Comparison of ENCODE assay signal across 10 cellular contexts in the genomic region with DNA sequence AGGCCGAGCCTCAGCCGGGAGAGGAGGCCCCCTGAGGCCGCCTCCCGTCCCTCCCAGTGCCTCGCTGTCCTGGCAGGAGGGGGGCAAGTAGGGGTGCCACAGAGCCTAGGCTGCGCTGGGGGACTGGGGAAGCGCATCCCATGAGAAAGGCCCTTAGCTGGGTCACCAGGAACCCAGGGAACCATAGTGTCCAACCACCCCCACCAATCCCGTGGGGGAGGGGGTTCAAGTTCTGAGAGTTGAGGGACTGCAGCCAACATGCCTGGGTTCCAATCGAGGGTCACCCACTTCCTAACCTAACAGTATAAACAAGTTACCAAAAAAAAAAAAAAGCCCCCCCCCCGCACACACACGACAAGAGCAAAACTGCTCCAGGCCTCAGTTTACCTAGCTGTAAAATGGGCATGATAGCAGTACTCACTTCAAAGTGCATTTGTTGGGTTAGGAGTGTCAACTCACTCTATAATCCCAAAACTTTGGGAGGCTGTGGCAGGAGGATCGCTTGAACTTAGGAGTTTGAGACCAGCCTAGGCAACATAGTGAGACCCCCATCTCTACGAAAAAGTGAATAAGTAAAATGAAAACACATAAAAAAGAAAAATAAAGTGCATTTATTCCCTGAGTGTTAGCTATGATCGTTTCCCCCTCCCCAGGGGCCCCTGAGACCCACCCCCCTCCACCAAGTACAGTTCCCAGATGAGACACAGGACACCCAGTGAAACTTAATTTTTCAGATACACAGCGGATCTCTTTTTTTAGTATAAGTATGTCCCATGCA. TPM values are rescaled to one million over a fixed set of nuclear protein-coding genes. Genes with fewer than 3 reads are reported as not detected.
DNase-seq lines count a peak whose midpoint lies in the region; ATAC-seq and TF ChIP-seq lines count a peak whose summit lies in the region.
"Had no signal": no experiment of that assay in that cellular context is flagged by ENCODE, and none has a peak within 500 bp of the region (broad histone marks: within the 10 kb centered on the region; RNA-seq: fewer than 3 reads in every experiment).

No MANE protein-coding gene starts in this region.

- H3K36me3 ChIP-seq in body of pancreas (replicated peaks in 1 of 2; ENCODE audit: insufficient read depth in 1 of 2, low read depth in 2 of 2), result no peaks in the 10 kb centered on the region
- H3K36me3 ChIP-seq in lung (ENCODE audit: control insufficient read depth in 2 of 2, insufficient read depth in 2 of 2, low read length in 2 of 2), result no peaks in the 10 kb centered on the region
- no peaks in the 10 kb centered on the region for H3K36me3 ChIP-seq in transverse colon

- H3K36me3 Mint-ChIP-seq in activated naive CD4-positive, alpha-beta T cell treated with anti-CD3 and anti-CD28 coated beads, Interleukin-2, amount 10 ng/mL, durations not matched to agents 7 days and 5 days, result no peaks in the 10 kb centered on the region
- H3K36me3 Mint-ChIP-seq: activated naive CD4-positive, alpha-beta T cell treated with anti-CD3 and anti-CD28 coated beads, Interleukin-2, amount 50 U/mL, for 24 hours had no signal

- H3K4me3 ChIP-seq in body of pancreas, result no peak overlapping the region
- H3K4me3 ChIP-seq in lung, result no peak overlapping the region
- peak overlapping the region; percentile 30 to 57 (median 49) for H3K4me3 ChIP-seq in transverse colon

- peak overlapping the region; percentile 28 for H3K27ac Mint-ChIP-seq in activated naive CD4-positive, alpha-beta T cell treated with anti-CD3 and anti-CD28 coated beads, Interleukin-2, amount 10 ng/mL, durations not matched to agents 7 days and 5 days

- peaks cover 21% of the 10 kb centered on the region for H3K27me3 Mint-ChIP-seq in activated naive CD4-positive, alpha-beta T cell treated with anti-CD3 and anti-CD28 coated beads, Interleukin-2, amount 10 ng/mL, durations not matched to agents 7 days and 5 days
- H3K27me3 Mint-ChIP-seq: activated naive CD4-positive, alpha-beta T cell treated with anti-CD3 and anti-CD28 coated beads, Interleukin-2, amount 50 U/mL, for 24 hours had no signal

- H3K27me3 ChIP-seq in body of pancreas, result no peaks in the 10 kb centered on the region
- no peaks in the 10 kb centered on the region for H3K27me3 ChIP-seq in lung (ENCODE audit: control insufficient read depth, insufficient read depth)
- no peaks in the 10 kb centered on the region for H3K27me3 ChIP-seq in transverse colon

- H3K4me1 Mint-ChIP-seq in activated naive CD4-positive, alpha-beta T cell treated with anti-CD3 and anti-CD28 coated beads, Interleukin-2, amount 10 ng/mL, durations not matched to agents 7 days and 5 days, result peaks cover 64% of the 10 kb centered on the region

- TF ChIP-seq POLR2A in body of pancreas (IDR thresholded peaks at IDR 0.05), result peak in 1 of 3 donors; percentile 11
- TF ChIP-seq POLR2A in transverse colon (IDR thresholded peaks at IDR 0.05), result peak; percentile 30

- no peak for ATAC-seq in body of pancreas
- ATAC-seq in lung (ENCODE audit: insufficient read depth, low FRiP score), result no peak
- no peak for ATAC-seq in GM21367 (IDR thresholded peaks at IDR 0.05; ENCODE audit: unreplicated experiment)
- ATAC-seq in HG02798 (IDR thresholded peaks at IDR 0.05; ENCODE audit: poor library complexity, unreplicated experiment), result no peak

- H3K9me3 Mint-ChIP-seq in activated naive CD4-positive, alpha-beta T cell treated with anti-CD3 and anti-CD28 coated beads, Interleukin-2, amount 10 ng/mL, durations not matched to agents 7 days and 5 days, result no peaks in the 10 kb centered on the region
- H3K9me3 Mint-ChIP-seq: activated naive CD4-positive, alpha-beta T cell treated with anti-CD3 and anti-CD28 coated beads, Interleukin-2, amount 50 U/mL, for 24 hours had no signal

- WGBS in body of pancreas, 2 donors, result 26 to 56% methylated on average over 7 to 15 of the region's 15 CpGs
- 29 to 44% methylated on average over 10 to 15 of the region's 15 CpGs for WGBS in lung, 2 donors
- WGBS in transverse colon (ENCODE audit: low coverage in 1 of 2), 2 donors, result 52 to 53% methylated on average over 5 to 7 of the region's 15 CpGs

- CTCF ChIA-PET in activated naive CD4-positive, alpha-beta T cell treated with anti-CD3 and anti-CD28 coated beads, Interleukin-2, amount 10 ng/mL, durations not matched to agents 7 days and 5 days (lab: Charles Lee), result interaction anchor here (1.0 to 2.0 kb wide), 4 partner anchors 12 to 62 kb away, joined by 3 to 17 read pairs (median 6); no protein-coding TSS in a partner anchor

- TF ChIP-seq CTCF in body of pancreas (IDR thresholded peaks at IDR 0.05) (peak in 1 of 7 experiments; percentile 21), lung (IDR thresholded peaks at IDR 0.05; ENCODE audit: control extremely low read depth, extremely low read depth) (no peak), transverse colon (IDR thresholded peaks at IDR 0.05) (peak in 1 of 5 experiments; percentile 4)

- no peaks in the 10 kb centered on the region for H3K9me3 ChIP-seq in body of pancreas
- no peaks in the 10 kb centered on the region for H3K9me3 ChIP-seq in lung (ENCODE audit: control insufficient read depth in 2 of 2, insufficient read depth in 1 of 2, low read length in 1 of 2)
- no peaks in the 10 kb centered on the region for H3K9me3 ChIP-seq in transverse colon

- H3K27ac ChIP-seq in body of pancreas (peak overlapping the region; percentile 95 to 100 (median 99)), lung (ENCODE audit: low read depth in 1 of 2, low read length in 1 of 2) (peak overlapping the region; percentile 100), transverse colon (peak overlapping the region; percentile 99 to 100 (median 100))

- intact Hi-C loops in body of pancreas (cut with DNase I), result no loop called here
- intact Hi-C loops in transverse colon (cut with DNase I; ENCODE audit: low total_unique reads), result loop anchor here (5.0 kb wide), 1 partner anchor 56 kb away; no protein-coding TSS in a partner anchor

- in situ Hi-C loops in transverse colon (cut with MboI; ENCODE audit: low pct_ligation_motif_present in 1 of 4, low pct_unique_long_range_greater_than_20kb in 1 of 4, low sequenced_read_pairs in 3 of 4), result no loop called here

- no peak for TF ChIP-seq EP300 in transverse colon (IDR thresholded peaks at IDR 0.05; ENCODE audit: low read depth)

- H3K4me1 ChIP-seq in body of pancreas, result peaks cover 67% of the 10 kb centered on the region
- H3K4me1 ChIP-seq in lung (ENCODE audit: control insufficient read depth in 2 of 2, insufficient read depth in 2 of 2, low read length in 2 of 2), result peaks cover 4 to 31% of the 10 kb centered on the region in 2 donors
- H3K4me1 ChIP-seq in transverse colon, result peaks cover 48 to 72% (median 55%) of the 10 kb centered on the region in 4 donors

- H3K4me3 Mint-ChIP-seq in activated naive CD4-positive, alpha-beta T cell treated with anti-CD3 and anti-CD28 coated beads, Interleukin-2, amount 10 ng/mL, durations not matched to agents 7 days and 5 days, result peak overlapping the region; percentile 48

- DNase-seq in activated naive CD4-positive, alpha-beta T cell treated with anti-CD3 and anti-CD28 coated beads, Interleukin-2, amount 10 ng/mL, durations not matched to agents 7 days and 5 days, result no peak
- no peak for DNase-seq in activated naive CD4-positive, alpha-beta T cell (lab: John Stamatoyannopoulos, UW)
- DNase-seq in body of pancreas (no peak), lung (ENCODE audit: low spot score) (no peak), transverse colon (no peak), retina (no peak)

RNA-seq across cellular contexts. Expression of gene NANOS3, which starts 28.8 kb away (rescaled TPM):
- total RNA-seq in body of pancreas (not detected), lung (1 to 10 TPM in 1 of 2 donors, not detected in 1; 1.5 TPM), transverse colon (not detected)
- under 1 TPM; 0.81 to 0.82 TPM for polyA plus RNA-seq in lung
- total RNA-seq: Daoy had no signal

RNA-seq across cellular contexts. Expression of gene ZSWIM4, which starts 52.8 kb away (rescaled TPM):
- 10 to 100 TPM in 1 of 2 donors, 1 to 10 TPM in 1; 3.4 to 12.5 TPM for total RNA-seq in body of pancreas
- 10 to 100 TPM in 1 of 2 donors, 1 to 10 TPM in 1; 7.6 to 10.5 TPM for total RNA-seq in lung
- 10 to 100 TPM in 1 of 2 donors, 1 to 10 TPM in 1; 3.7 to 10.0 TPM for polyA plus RNA-seq in lung
- total RNA-seq in transverse colon, result 1 to 10 TPM; 2.3 to 5.1 (median 2.9) TPM

RNA-seq across cellular contexts. Expression of gene BRME1, which starts 57.8 kb away (rescaled TPM):
- total RNA-seq in body of pancreas (1 to 10 TPM; 3.0 to 4.9 TPM), lung (1 to 10 TPM; 2.9 to 3.0 TPM), transverse colon (100 to 1,000 TPM in 1 of 4 donors, 1 to 10 TPM in 3; 5.2 to 102 (median 6.7) TPM)
- polyA plus RNA-seq in lung, result 1 to 10 TPM; 1.3 to 3.2 TPM

RNA-seq across cellular contexts. Expression of gene CC2D1A, which starts 57.9 kb away (rescaled TPM):
- total RNA-seq in body of pancreas (10 to 100 TPM; 35.5 to 52.1 TPM), lung (10 to 100 TPM; 19.9 to 39.5 TPM), transverse colon (100 to 1,000 TPM; 113 to 294 (median 177) TPM)
- 10 to 100 TPM; 19.3 to 38.9 TPM for polyA plus RNA-seq in lung

Comparison
In these comparisons a context has a peak if more than half of its experiments do, and no peak if none do; other contexts are left out.
1. H3K4me3 ChIP-seq: peak in transverse colon (4 of 4); none in body of pancreas (0 of 2) and lung (single experiment).
2. Peak in every context shown above with its lines, with median percentiles within 50 percentile points of each other: H3K27ac ChIP-seq.